ENCODE assay signal across 8 cellular contexts in genomic region chr22:39252461-39253391, GRCh38. TPM values are rescaled to one million over a fixed set of nuclear protein-coding genes. Genes with fewer than 3 reads are reported as not detected.
DNase-seq lines count a peak whose midpoint lies in the region; ATAC-seq and TF ChIP-seq lines count a peak whose summit lies in the region.

No MANE protein-coding gene starts in this region.

- no peaks in the 10 kb centered on the region for H3K36me3 ChIP-seq in PC-3 (ENCODE audit: low read depth, low read length)

- no TSS peak for BruUV-seq in PC-3 (replicated peaks; lab: Mats Ljungman, UMichigan)

- no peak for TF ChIP-seq CTCF in PC-3 (conservative IDR thresholded peaks at IDR 0.05; ENCODE audit: low read depth, low read length)
- no peak for TF ChIP-seq CTCF in dorsolateral prefrontal cortex (IDR thresholded peaks at IDR 0.05 in 54 of 56, conservative IDR thresholded peaks at IDR 0.05 in 2 of 56; ENCODE audit: low read depth in 1 of 56, partially characterized antibody in 56 of 56)
- no peak for TF ChIP-seq CTCF in progenitor cell of endocrine pancreas (IDR thresholded peaks at IDR 0.05; ENCODE audit: unreplicated experiment)
- TF ChIP-seq CTCF in GM20000 (IDR thresholded peaks at IDR 0.05; ENCODE audit: extremely low read depth, missing control alignments), result no peak

- CTCF ChIA-PET in PC-3 (lab: Charles Lee), result interaction anchor here (0.6 kb wide), 1 partner anchor 57 kb away, joined by 3 read pairs; no protein-coding TSS in a partner anchor

- H3K27ac ChIP-seq in PC-3 (ENCODE audit: low read length) (peak overlapping the region; percentile 80), dorsolateral prefrontal cortex (peak overlapping the region in 54 of 59 donors; percentile 2 to 94 (median 80))

- H3F3A ChIP-seq in PC-3 (ENCODE audit: low read length, unreplicated experiment), result no peaks in the 10 kb centered on the region

- intact Hi-C loops in PC-3 (cut with micrococcal nuclease) (loop anchor here (2.0 to 5.0 kb wide), 3 partner anchors 40 to 78 kb away; no protein-coding TSS in a partner anchor), dorsolateral prefrontal cortex (cut with DNase I) (no loop called here)

- H3K27me3 Mint-ChIP-seq in progenitor cell of endocrine pancreas, result peaks cover 21% of the 10 kb centered on the region

- H3K79me2 ChIP-seq in PC-3 (ENCODE audit: low read length), result no peaks in the 10 kb centered on the region

- peak overlapping the region; percentile 51 for H3K9ac ChIP-seq in PC-3 (ENCODE audit: low read length)

- no peaks in the 10 kb centered on the region for H3K9me3 ChIP-seq in PC-3 (ENCODE audit: low read length)

- no peak overlapping the region for H3K4me3 Mint-ChIP-seq in progenitor cell of endocrine pancreas (ENCODE audit: low read depth)

- H3K4me3 ChIP-seq in PC-3 (ENCODE audit: low read length), result peak overlapping the region; percentile 55
- H3K4me3 ChIP-seq in dorsolateral prefrontal cortex, result peak overlapping the region in 4 of 59 donors; percentile 5 to 14 (median 10)

- ATAC-seq in PC-3, result peak; percentile 21

- peak overlapping the region; percentile 49; the same call in 1 of the 2 replicates for H2AFZ ChIP-seq in PC-3 (ENCODE audit: low read length)

- no peaks in the 10 kb centered on the region for H3K9me2 ChIP-seq in PC-3 (replicated peaks; ENCODE audit: low read length)

- H3K27ac Mint-ChIP-seq in progenitor cell of endocrine pancreas, result peak overlapping the region; percentile 62

- no peaks in the 10 kb centered on the region for H3K36me3 Mint-ChIP-seq in progenitor cell of endocrine pancreas (ENCODE audit: insufficient read depth)

- POLR2A ChIA-PET in PC-3 (lab: Charles Lee; ENCODE audit: unreplicated experiment), result interaction anchor here (0.6 kb wide), 2 partner anchors 30 to 67 kb away, joined by 4 read pairs; no protein-coding TSS in a partner anchor

- peaks cover 4% of the 10 kb centered on the region for H3K4me1 Mint-ChIP-seq in progenitor cell of endocrine pancreas (ENCODE audit: low read depth)

- no peaks in the 10 kb centered on the region for H4K20me1 ChIP-seq in PC-3 (ENCODE audit: low read length)

- H3K4me2 ChIP-seq in PC-3 (ENCODE audit: low read length), result peak overlapping the region; percentile 81

- H3K27me3 ChIP-seq in PC-3 (ENCODE audit: low read length), result no peaks in the 10 kb centered on the region
- peaks cover 0 to 10% (median 0%) of the 10 kb centered on the region in 45 donors for H3K27me3 ChIP-seq in dorsolateral prefrontal cortex

- no peaks in the 10 kb centered on the region for H3K9me3 Mint-ChIP-seq in progenitor cell of endocrine pancreas (ENCODE audit: low read depth)

- peaks cover 39% of the 10 kb centered on the region for H3K4me1 ChIP-seq in PC-3 (ENCODE audit: insufficient read depth, low read length)

- peak; percentile 27 for DNase-seq in EH (ENCODE audit: low read depth)
- DNase-seq in PC-3, result peak; percentile 71
- DNase-seq in dorsolateral prefrontal cortex, result peak in 1 of 10 donors; percentile 39
- no peak for DNase-seq in progenitor cell of endocrine pancreas (ENCODE audit: low spot score, unreplicated experiment)
- no peak for DNase-seq in SHP77 (lab: John Stamatoyannopoulos, UW)
- DNase-seq in NCI-H146 (lab: John Stamatoyannopoulos, UW), result no peak
- DNase-seq in activated naive CD4-positive, alpha-beta T cell treated with Interleukin-2 at 50 U/mL for 16 hours, result no peak
- no peak for DNase-seq in GM20000 (ENCODE audit: low spot score)

RNA-seq across cellular contexts. Expression of gene PDGFB, which starts 7.9 kb away (rescaled TPM):
- 29.7 and 33.1 TPM in 2 replicates for total RNA-seq in PC-3 (2014; rRNA removed)
- total RNA-seq in dorsolateral prefrontal cortex, result 10 to 100 TPM in 111 of 120 experiments, 1 to 10 TPM in 9; 5.1 to 28.8 (median 16.2) TPM
- total RNA-seq in progenitor cell of endocrine pancreas, result 6.7 and 7.1 TPM in 2 replicates

Comparison
In these comparisons a context has a peak if more than half of its experiments do, and no peak if none do; other contexts are left out.
1. DNase-seq: peak in EH (single experiment) and PC-3 (single experiment); none in progenitor cell of endocrine pancreas (single experiment), SHP77 (0 of 2), NCI-H146 (single experiment), activated naive CD4-positive, alpha-beta T cell treated with Interleukin-2 at 50 U/mL for 16 hours (single experiment) and GM20000 (single experiment).